In genomic region chr19:5096536-5096935, GRCh38 we compare ENCODE assay signal across 17 cellular contexts.
"Had no signal": no experiment of that assay in that cellular context is flagged by ENCODE, and none has a peak within 500 bp of the region (broad histone marks: within the 10 kb centered on the region; RNA-seq: fewer than 3 reads in every experiment).

No MANE protein-coding gene starts in this region.

- H3K27me3 ChIP-seq: dorsolateral prefrontal cortex, esophagus muscularis mucosa, gastrocnemius medialis, suprapubic skin, thyroid gland had no signal

- ATAC-seq: gastrocnemius medialis; left cardiac atrium; left ventricle myocardium superior; natural killer cell treated with Interleukin-12 subunit alpha and Interleukin-12 subunit beta and Interleukin-15 and Interleukin-18, amount 100 ng/mL, for 72 hours; stimulated activated naive CD8-positive, alpha-beta T cell treated with anti-CD3 and anti-CD28 coated beads, Interleukin-15, Interleukin-2, amounts not matched to agents 100 U/mL and 50 U/mL, for 24 hours had no signal

- DNase-seq: cortex of kidney; dorsolateral prefrontal cortex; effector CD8-positive, alpha-beta T cell; gastrocnemius medialis; kidney; left cardiac atrium; left ventricle myocardium superior; mesenchymal stem cell; midbrain; small intestine; stimulated activated CD4-positive, alpha-beta T cell treated with anti-CD3 and anti-CD28 coated beads, Interleukin-12 subunit alpha, Interleukin-12 subunit beta, amount 100 ng/mL, for 4 hours; stimulated activated naive CD8-positive, alpha-beta T cell treated with anti-CD3 and anti-CD28 coated beads, Interleukin-15, Interleukin-2, amounts not matched to agents 100 U/mL and 50 U/mL, for 24 hours; thyroid gland had no signal

- H3K27ac ChIP-seq: esophagus muscularis mucosa, suprapubic skin, thyroid gland had no signal

- H3K4me3 ChIP-seq: dorsolateral prefrontal cortex, esophagus muscularis mucosa, gastrocnemius medialis, lung, suprapubic skin, thyroid gland had no signal

- H3K9me3 ChIP-seq: thyroid gland had no signal
